ENCODE assay signal across 2 cellular contexts in genomic region chr22:40480996-40481395, GRCh38.
TF ChIP-seq lines count a peak whose summit lies in the region.

No MANE protein-coding gene starts in this region.

TF ChIP-seq in A549, 52 proteins besides CTCF, POLR2A, EP300 and RAD21 (continued from another document):
- no peak for TF ChIP-seq CEBPB (IDR thresholded peaks at IDR 0.05)
- TF ChIP-seq SMC3 (IDR thresholded peaks at IDR 0.05), result no peak
- TF ChIP-seq HMGXB4 (CRISPR knock-in tag; IDR thresholded peaks at IDR 0.05; ENCODE audit: borderline replicate concordance), result no peak
- TF ChIP-seq SREBF2 (IDR thresholded peaks at IDR 0.05), result no peak

TF ChIP-seq in GM23338, 12 proteins besides CTCF, POLR2A, EP300 and RAD21 (continued from another document):
- no peak for TF ChIP-seq ZNF462 (CRISPR knock-in tag; IDR thresholded peaks at IDR 0.05)
- TF ChIP-seq ETS1 (IDR thresholded peaks at IDR 0.05), result no peak
- TF ChIP-seq CREB1 (CRISPR knock-in tag; IDR thresholded peaks at IDR 0.05; ENCODE audit: low read depth), result no peak
- no peak for TF ChIP-seq ZNF331 (CRISPR knock-in tag; IDR thresholded peaks at IDR 0.05; ENCODE audit: low read depth)
- no peak for TF ChIP-seq NANOG (IDR thresholded peaks at IDR 0.05; ENCODE audit: borderline replicate concordance)
- no peak for TF ChIP-seq EZH2phosphoT487 (IDR thresholded peaks at IDR 0.05; ENCODE audit: unreplicated experiment)
- TF ChIP-seq POLR2AphosphoS5 (IDR thresholded peaks at IDR 0.05; ENCODE audit: low read depth), result no peak
- TF ChIP-seq REST (IDR thresholded peaks at IDR 0.05; ENCODE audit: unreplicated experiment), result no peak
- no peak for TF ChIP-seq EZH2 (IDR thresholded peaks at IDR 0.05; ENCODE audit: low read depth, unreplicated experiment)
- TF ChIP-seq ZNF114 (CRISPR knock-in tag; IDR thresholded peaks at IDR 0.05), result no peak
